Comparison of ENCODE assay signal across 9 cellular contexts in genomic region chr9:7273575-7273974, GRCh38.
DNase-seq lines count a peak whose midpoint lies in the region; ATAC-seq and TF ChIP-seq lines count a peak whose summit lies in the region.
"Had no signal": no experiment of that assay in that cellular context is flagged by ENCODE, and none has a peak within 500 bp of the region (broad histone marks: within the 10 kb centered on the region; RNA-seq: fewer than 3 reads in every experiment).

No MANE protein-coding gene starts in this region.

- H3K27me3 ChIP-seq in uterus = no peaks in the 10 kb centered on the region

- no peak overlapping the region for H3K4me3 ChIP-seq in WI38 (ENCODE audit: low read depth, low read length)
- H3K4me3 ChIP-seq in uterus = no peak overlapping the region

- no peaks in the 10 kb centered on the region for H3K36me3 ChIP-seq in uterus

- DNase-seq in Right ventricle myocardium superior (peak; percentile 48), Right ventricle myocardium inferior (ENCODE audit: missing footprints) (no peak), hippocampal formation (lab: John Stamatoyannopoulos, UW) (peak; percentile 10 to 36), uterus (peak; percentile 21 to 30), HuH-7 (ENCODE audit: low spot score) (no peak)
- DNase-seq in activated naive CD4-positive, alpha-beta T cell treated with Interleukin-2 at 50 U/mL for 16 hours = no peak

- 0 out of 2 replicates have a peak, but pooled peaks have one; percentile 34 for TF ChIP-seq CTCF in WI38 (IDR thresholded peaks at IDR 0.05; ENCODE audit: low read depth, low read length)
- TF ChIP-seq CTCF in uterus (IDR thresholded peaks at IDR 0.05) = peak; percentile 50 to 74 (median 54)

- no peaks in the 10 kb centered on the region for H3K4me1 ChIP-seq in uterus

- no peak overlapping the region for H3K27ac ChIP-seq in uterus

- TF ChIP-seq POLR2A in uterus (IDR thresholded peaks at IDR 0.05) = no peak

- no peaks in the 10 kb centered on the region for H3K9me3 ChIP-seq in uterus

- ATAC-seq in Right ventricle myocardium superior (ENCODE audit: poor library complexity) (peak; percentile 66), Right ventricle myocardium inferior (no peak), GM19023 (IDR thresholded peaks at IDR 0.05; ENCODE audit: unreplicated experiment) (no peak)
- ATAC-seq: activated CD4-positive, CD25-positive, alpha-beta regulatory T cell treated with anti-CD3 and anti-CD28 coated beads, Interleukin-2, amount 50 U/mL, for 24 hours had no signal

- intact Hi-C loops in Right ventricle myocardium superior (cut with DNase I) = no loop called here
- intact Hi-C loops in Right ventricle myocardium inferior (cut with DNase I) = loop anchor here (5.0 to 10.0 kb wide), 2 partner anchors 221 to 261 kb away; no protein-coding TSS in a partner anchor
- intact Hi-C loops in uterus (cut with DNase I; ENCODE audit: low total_unique reads) = no loop called here

Comparison
In these comparisons a context has a peak if more than half of its experiments do, and no peak if none do; other contexts are left out.
1. DNase-seq: peak in Right ventricle myocardium superior (single experiment), hippocampal formation (2 of 2) and uterus (2 of 2); none in Right ventricle myocardium inferior (single experiment), HuH-7 (single experiment) and activated naive CD4-positive, alpha-beta T cell treated with Interleukin-2 at 50 U/mL for 16 hours (single experiment).